Comparison of ENCODE assay signal across 8 cellular contexts in the genomic region with DNA sequence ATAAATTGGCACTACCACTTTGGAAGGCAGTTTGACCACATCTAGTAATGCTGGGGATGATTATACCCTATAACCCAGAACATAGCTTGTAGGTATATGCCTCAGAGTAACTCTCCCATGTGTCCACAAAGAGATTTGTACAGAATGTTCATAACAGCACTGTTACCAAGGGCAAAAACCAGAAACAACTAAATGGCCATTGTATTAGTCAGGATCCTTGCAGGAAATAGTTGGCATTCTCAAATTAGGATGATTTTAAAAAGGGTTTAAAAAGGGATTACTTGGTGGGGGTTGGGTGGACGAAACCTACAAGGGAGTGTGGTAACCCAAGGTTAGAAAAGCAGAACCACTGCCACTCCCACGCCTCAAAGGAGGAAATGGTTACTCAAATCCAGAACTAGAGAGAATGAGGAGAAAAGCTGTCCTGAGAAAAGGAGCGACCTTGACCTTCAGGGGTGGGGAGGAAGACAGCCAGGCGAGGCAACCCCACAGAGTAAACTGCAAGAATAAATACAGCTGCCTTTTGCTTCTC. TPM values are rescaled to one million over a fixed set of nuclear protein-coding genes. Genes with fewer than 3 reads are reported as not detected.
DNase-seq lines count a peak whose midpoint lies in the region; ATAC-seq, FAIRE-seq and TF ChIP-seq lines count a peak whose summit lies in the region.

No MANE protein-coding gene starts in this region.

- peaks cover 5% of the 10 kb centered on the region for H3K23me2 ChIP-seq in H1 (ENCODE audit: low read depth, low read length)

- H3K4me1 ChIP-seq in heart left ventricle (peaks cover 0 to 52% (median 14%) of the 10 kb centered on the region in 12 donors), H1 (replicated peaks in 1 of 4; ENCODE audit: control insufficient read depth in 3 of 4, insufficient read depth in 4 of 4, low read length in 3 of 4) (peaks cover 0 to 3% (median 2%) of the 10 kb centered on the region in 4 experiments; a peak in 2 of 7 replicates), Karpas-422 (ENCODE audit: low read length) (peaks cover 6% of the 10 kb centered on the region; the same call in 1 of the 2 replicates)

- no peak overlapping the region for H3K4ac ChIP-seq in H1 (replicated peaks; ENCODE audit: insufficient read length, low read depth, low read length)

- POLR2A ChIA-PET in RWPE1 (lab: Yijun Ruan, JAX; ENCODE audit: low non-redundant PET) = no interaction called here
- POLR2A ChIA-PET in H1 (lab: Charles Lee; ENCODE audit: partially characterized antibody) = interaction anchor here (0.6 to 0.9 kb wide), 2 partner anchors 8 to 19 kb away, joined by 3 to 5 read pairs; no protein-coding TSS in a partner anchor

- no peak overlapping the region for H3K14ac ChIP-seq in H1 (ENCODE audit: insufficient read length)

- H2BK5ac ChIP-seq in H1 (ENCODE audit: low read depth, low read length) = no peak overlapping the region

- DNase-seq in heart left ventricle = peak in 3 of 5 donors; percentile 14 to 36 (median 33)
- no peak for DNase-seq in Right ventricle myocardium superior
- DNase-seq in RWPE1 (ENCODE audit: low spot score) = peak; percentile 56
- no peak for DNase-seq in H1 (ENCODE audit: low read depth in 1 of 2, low spot score in 2 of 2)
- DNase-seq in sciatic nerve (ENCODE audit: low spot score) = no peak
- DNase-seq in Karpas-422 = no peak
- no peak for DNase-seq in NCI-H2171 treated with DMSO at 0.1 percent for 48 hours (lab: John Stamatoyannopoulos, UW)
- no peak for DNase-seq in H4 (ENCODE audit: low spot score)

- H2AFZ ChIP-seq in H1 (ENCODE audit: low read length) = no peak overlapping the region
- H2AFZ ChIP-seq in Karpas-422 (ENCODE audit: low read length) = no peak overlapping the region

- H3K36me3 ChIP-seq in heart left ventricle (no peaks in the 10 kb centered on the region), H1 (ENCODE audit: control insufficient read depth in 2 of 4, insufficient read depth in 4 of 4, low read length in 3 of 4) (no peaks in the 10 kb centered on the region), Karpas-422 (ENCODE audit: insufficient read depth, low read length) (no peaks in the 10 kb centered on the region)

- H3K4me2 ChIP-seq in H1 (ENCODE audit: insufficient read depth in 1 of 2, low read depth in 2 of 2, low read length in 2 of 2) = no peak overlapping the region
- no peak overlapping the region for H3K4me2 ChIP-seq in Karpas-422 (ENCODE audit: low read depth, low read length, poor library complexity, severe bottlenecking)

- H4K91ac ChIP-seq in H1 (replicated peaks; ENCODE audit: insufficient read length, low read length) = no peak overlapping the region

- 0 out of 2 replicates have a peak overlapping the region, but pooled peaks have one; percentile 41 for H2BK12ac ChIP-seq in H1 (ENCODE audit: low read depth, low read length)

- H2BK120ac ChIP-seq in H1 (replicated peaks; ENCODE audit: low read depth, low read length) = no peak overlapping the region

- H3K79me2 ChIP-seq in H1 (ENCODE audit: control insufficient read depth in 1 of 2, insufficient read depth in 2 of 2, low read length in 2 of 2) (no peaks in the 10 kb centered on the region), Karpas-422 (ENCODE audit: low read length) (no peaks in the 10 kb centered on the region)

- H3K56ac ChIP-seq in H1 (replicated peaks; ENCODE audit: insufficient read length, low read depth, low read length) = no peak overlapping the region

- no peak overlapping the region for H2AK5ac ChIP-seq in H1 (ENCODE audit: low read depth, low read length)

- peak overlapping the region in 3 of 12 donors; percentile 18 to 96 (median 31) for H3K27ac ChIP-seq in heart left ventricle
- H3K27ac ChIP-seq in RWPE1 = peak overlapping the region; percentile 78
- no peak overlapping the region for H3K27ac ChIP-seq in H1 (ENCODE audit: low read depth, low read length)
- no peak overlapping the region for H3K27ac ChIP-seq in Karpas-422 (ENCODE audit: low read length)

- no peak overlapping the region for H3K18ac ChIP-seq in H1 (ENCODE audit: extremely low read depth, low read length)

- H2BK20ac ChIP-seq in H1 (ENCODE audit: low read length) = no peak overlapping the region

- TF ChIP-seq CTCF in heart left ventricle (IDR thresholded peaks at IDR 0.05) (no peak), RWPE1 (conservative IDR thresholded peaks at IDR 0.05; ENCODE audit: low read depth) (no peak), H1 (IDR thresholded peaks at IDR 0.05; ENCODE audit: control extremely low read depth in 1 of 3, insufficient read depth in 1 of 3, low read depth in 1 of 3, low read length in 3 of 3) (no peak)

- 38 to 47% (median 44%) methylated on average over 4 of the region's 4 CpGs for WGBS in heart left ventricle, 4 donors
- WGBS in H1 (ENCODE audit: extremely low coverage in 1 of 2, insufficient coverage in 1 of 2, insufficient read length in 1 of 2, insufficient replicate concordance in 2 of 2, low coverage in 1 of 2, low lambda C conversion rate in 2 of 2, missing lambda C conversion rate in 1 of 2), 2 experiments = 82% methylated on average over 4 of the region's 4 CpGs; no CpG with 5 or more reads in 1 of the 2 experiments

- H3K27me3 ChIP-seq in heart left ventricle = peaks cover 0 to 4% (median 0%) of the 10 kb centered on the region in 9 donors
- H3K27me3 ChIP-seq in H1 (replicated peaks in 1 of 4; ENCODE audit: control insufficient read depth in 3 of 4, extremely low read depth in 1 of 4, insufficient read depth in 3 of 4, low read length in 3 of 4) = no peaks in the 10 kb centered on the region
- no peaks in the 10 kb centered on the region for H3K27me3 ChIP-seq in Karpas-422 (ENCODE audit: low read length)

- ATAC-seq in heart left ventricle (no peak), Right ventricle myocardium superior (ENCODE audit: poor library complexity) (no peak), sciatic nerve (peak; percentile 64)

- H4K5ac ChIP-seq in H1 (ENCODE audit: insufficient read length, low read depth, low read length) = no peak overlapping the region

- no peak overlapping the region for H2BK15ac ChIP-seq in H1 (ENCODE audit: low read length)

- TF ChIP-seq EP300 in H1 (IDR thresholded peaks at IDR 0.05; ENCODE audit: borderline replicate concordance in 1 of 2, low read depth in 2 of 2, low read length in 2 of 2) = no peak

- H4K20me1 ChIP-seq in H1 (replicated peaks in 1 of 2; ENCODE audit: control insufficient read depth in 1 of 2, insufficient read depth in 2 of 2, low read length in 2 of 2) (no peaks in the 10 kb centered on the region), Karpas-422 (ENCODE audit: insufficient read depth, low read depth, low read length) (no peaks in the 10 kb centered on the region)

- CTCF ChIA-PET in RWPE1 (lab: Yijun Ruan, JAX) (no interaction called here), H1 (lab: Charles Lee; ENCODE audit: partially characterized antibody) (interaction anchor here (0.6 to 1.1 kb wide), 3 partner anchors 8 to 59 kb away, joined by 3 to 4 read pairs (median 3); no protein-coding TSS in a partner anchor)

- H3K79me1 ChIP-seq in H1 (ENCODE audit: low read depth, low read length) = no peaks in the 10 kb centered on the region; the same call in 1 of the 2 replicates

- H3K23ac ChIP-seq in H1 (ENCODE audit: insufficient read length) = no peak overlapping the region

- no peak overlapping the region for H4K8ac ChIP-seq in H1 (ENCODE audit: extremely low read depth, insufficient read depth, low read length)

- intact Hi-C loops in heart left ventricle (cut with DNase I) = loop anchor here in 1 of 10 donors (10.0 kb wide), 1 partner anchor 707 kb away; no protein-coding TSS in a partner anchor
- intact Hi-C loops in Right ventricle myocardium superior (cut with DNase I) = no loop called here
- intact Hi-C loops in sciatic nerve (cut with DNase I) = no loop called here

- no peak for FAIRE-seq in H1 (lab: Jason Lieb, UNC)

- no peaks in the 10 kb centered on the region; the same call in 1 of the 2 replicates for H3K9me2 ChIP-seq in Karpas-422 (replicated peaks; ENCODE audit: insufficient read depth, low read length)

- H3K4me3 ChIP-seq in heart left ventricle (peak overlapping the region in 1 of 12 donors; percentile 77), H1 (ENCODE audit: extremely low read depth in 1 of 4, insufficient read depth in 2 of 4, low read depth in 3 of 4, low read length in 4 of 4) (no peak overlapping the region), Karpas-422 (ENCODE audit: low read length) (no peak overlapping the region)

- no peak overlapping the region for H3K9ac ChIP-seq in H1 (replicated peaks in 1 of 4; ENCODE audit: extremely low read depth in 1 of 4, low read depth in 3 of 4, low read length in 3 of 4)
- no peak overlapping the region for H3K9ac ChIP-seq in Karpas-422 (ENCODE audit: low read length)

- no peak for TF ChIP-seq RAD21 in H1 (IDR thresholded peaks at IDR 0.05 in 1 of 2, conservative IDR thresholded peaks at IDR 0.05 in 1 of 2; ENCODE audit: low read depth in 2 of 2, low read length in 2 of 2)

- no peak for TF ChIP-seq POLR2A in heart left ventricle (IDR thresholded peaks at IDR 0.05)
- TF ChIP-seq POLR2A in H1 (IDR thresholded peaks at IDR 0.05; ENCODE audit: control extremely low read depth in 1 of 2, low read depth in 2 of 2, low read length in 2 of 2) = no peak

- no peaks in the 10 kb centered on the region for H3K9me3 ChIP-seq in heart left ventricle
- no peaks in the 10 kb centered on the region for H3K9me3 ChIP-seq in H1 (ENCODE audit: insufficient read depth in 2 of 2, low read depth in 1 of 2, low read length in 1 of 2)
- H3K9me3 ChIP-seq in Karpas-422 (ENCODE audit: low read length) = no peaks in the 10 kb centered on the region

TF ChIP-seq in H1, 55 proteins besides CTCF, POLR2A, EP300 and RAD21 (continues in another document):
- TF ChIP-seq TAF1 (IDR thresholded peaks at IDR 0.05; ENCODE audit: low read depth, low read length) (no peak), NRF1 (IDR thresholded peaks at IDR 0.05; ENCODE audit: low read depth, low read length) (no peak), BACH1 (IDR thresholded peaks at IDR 0.05; ENCODE audit: low read length) (no peak), POU5F1 (IDR thresholded peaks at IDR 0.05; ENCODE audit: low read depth, low read length) (no peak)

RNA-seq across cellular contexts. Expression of a gene that starts 2.1 kb away (rescaled TPM):
- total RNA-seq in heart left ventricle (10 to 100 TPM in 6 of 9 donors, 1 to 10 TPM in 3; 5.6 to 25.1 (median 12.6) TPM), Right ventricle myocardium superior (12.1 TPM), sciatic nerve (19.7 TPM)
- polyA plus RNA-seq in heart left ventricle (1 to 10 TPM; 6.6 to 6.8 TPM), H1 (2011; rRNA removed) (3.5 and 4.5 TPM in 2 replicates)
- total RNA-seq in H1 (2021; fragmentation: NEBNext Ultra II Directional; extraction: Animal tissue kit (Norgen Biotek cat#: 25700)) = 11.2 and 11.5 TPM in 2 replicates
- polyA plus RNA-seq in H1 (2011; cell fraction: cytosol; rRNA removed) = 4.4 TPM
- 3.1 TPM for polyA plus RNA-seq in H1 (2011; cell fraction: nucleus; rRNA removed)
- polyA plus RNA-seq in H1 (2012, experiment 1 of 2) = 3.5 to 6.4 TPM (median 5.4 TPM) in 4 replicates
- 1.5 TPM for polyA plus RNA-seq in H1 (2012, experiment 2 of 2)
- polyA plus RNA-seq in H1 (2013, experiment 1 of 2) = 6.4 TPM
- 5.9 TPM for polyA plus RNA-seq in H1 (2013, experiment 2 of 2)
- 7.0 and 9.9 TPM in 2 replicates for polyA minus RNA-seq in H1 (2011; rRNA and poly(A)+ RNA removed)
- polyA minus RNA-seq in H1 (2011; cell fraction: cytosol; rRNA and poly(A)+ RNA removed) = 3.7 TPM
- polyA minus RNA-seq in H1 (2011; cell fraction: nucleus; rRNA and poly(A)+ RNA removed) = 8.0 TPM
- total RNA-seq in Karpas-422 (2014; rRNA removed; shearing (Covaris generic); ENCODE audit: low replicate concordance) = 1.8 and 2.0 TPM in 2 replicates
- total RNA-seq in H4 (2014; rRNA removed; shearing (Covaris generic)) = 9.5 and 15.3 TPM in 2 replicates

Comparison
In these comparisons a context has a peak if more than half of its experiments do, and no peak if none do; other contexts are left out.
1. DNase-seq: peak in heart left ventricle (3 of 5) and RWPE1 (single experiment); none in Right ventricle myocardium superior (single experiment), H1 (0 of 2), sciatic nerve (single experiment), Karpas-422 (single experiment), NCI-H2171 treated with DMSO at 0.1 percent for 48 hours (single experiment) and H4 (single experiment).